12 cellular contexts compared by ENCODE assay signal in genomic region chr11:128207861-128208321, GRCh38.
DNase-seq lines count a peak whose midpoint lies in the region; ATAC-seq, FAIRE-seq and TF ChIP-seq lines count a peak whose summit lies in the region.
"Had no signal": no experiment of that assay in that cellular context is flagged by ENCODE, and none has a peak within 500 bp of the region (broad histone marks: within the 10 kb centered on the region; RNA-seq: fewer than 3 reads in every experiment).

No MANE protein-coding gene starts in this region.

- H3K27ac ChIP-seq in endothelial cell of umbilical vein (ENCODE audit: insufficient read depth, low read depth, low read length): peak overlapping the region; percentile 97
- H3K27ac ChIP-seq in mesodermal cell (ENCODE audit: low read depth, low read length, severe bottlenecking): peak overlapping the region; percentile 16
- H3K27ac ChIP-seq in transverse colon: no peak overlapping the region

- POLR2A ChIA-PET in endothelial cell of umbilical vein (lab: Charles Lee): interaction anchor here (1.0 kb wide), 1 partner anchor 128 kb away, joined by 3 read pairs; no protein-coding TSS in a partner anchor

- H3K36me3 ChIP-seq in MG63 (no peaks in the 10 kb centered on the region), endothelial cell of umbilical vein (ENCODE audit: control insufficient read depth in 2 of 2, extremely low read depth in 1 of 2, insufficient read depth in 2 of 2, low read length in 2 of 2) (no peaks in the 10 kb centered on the region), mesodermal cell (ENCODE audit: control insufficient read depth, insufficient read depth, low read length) (no peaks in the 10 kb centered on the region), transverse colon (no peaks in the 10 kb centered on the region)

- H3K27me3 ChIP-seq in MG63 (no peaks in the 10 kb centered on the region), endothelial cell of umbilical vein (ENCODE audit: control insufficient read depth in 2 of 2, insufficient read depth in 2 of 2, low read length in 2 of 2) (no peaks in the 10 kb centered on the region), transverse colon (no peaks in the 10 kb centered on the region)

- no peak for TF ChIP-seq EP300 in transverse colon (IDR thresholded peaks at IDR 0.05; ENCODE audit: low read depth)

- BruUV-seq in endothelial cell of umbilical vein (replicated peaks; lab: Mats Ljungman, UMichigan): no TSS peak

- H3K9ac ChIP-seq in endothelial cell of umbilical vein (replicated peaks; ENCODE audit: extremely low read depth, insufficient read depth, low read length): peak overlapping the region; percentile 77

- 85 to 97% methylated on average over 2 of the region's 3 CpGs for WGBS in mesodermal cell (ENCODE audit: insufficient coverage in 2 of 2), 2 experiments
- WGBS in transverse colon (ENCODE audit: low coverage in 1 of 2), 2 donors: 85 to 89% methylated on average over 2 to 3 of the region's 3 CpGs

- dilution Hi-C loops in endothelial cell of umbilical vein (cut with MboI; ENCODE audit: extremely low pct_ligation_motif_present, low sequenced_read_pairs): no loop called here

- in situ Hi-C loops in transverse colon (cut with MboI; ENCODE audit: low pct_ligation_motif_present in 1 of 4, low pct_unique_long_range_greater_than_20kb in 1 of 4, low sequenced_read_pairs in 3 of 4): no loop called here

- H3K4me1 ChIP-seq in endothelial cell of umbilical vein (ENCODE audit: control insufficient read depth, extremely low read depth, insufficient read depth, low read length): peaks cover 49% of the 10 kb centered on the region
- H3K4me1 ChIP-seq in mesodermal cell (ENCODE audit: control insufficient read depth, insufficient read depth, low read length, poor library complexity, severe bottlenecking): peaks cover 27% of the 10 kb centered on the region
- peaks cover 0 to 10% (median 4%) of the 10 kb centered on the region in 4 donors for H3K4me1 ChIP-seq in transverse colon

- peak overlapping the region; percentile 58 for H3K4me2 ChIP-seq in endothelial cell of umbilical vein (ENCODE audit: insufficient read depth, low read length)

- H3K9me3 ChIP-seq in MG63 (peaks cover 4% of the 10 kb centered on the region), endothelial cell of umbilical vein (replicated peaks; ENCODE audit: control insufficient read depth, insufficient read depth, low read length) (no peaks in the 10 kb centered on the region), mesodermal cell (ENCODE audit: control insufficient read depth, low read length) (no peaks in the 10 kb centered on the region), transverse colon (no peaks in the 10 kb centered on the region)

- no peak for ATAC-seq in GM19467 (IDR thresholded peaks at IDR 0.05; ENCODE audit: unreplicated experiment)

- no peaks in the 10 kb centered on the region for H3K79me2 ChIP-seq in endothelial cell of umbilical vein (ENCODE audit: control insufficient read depth, insufficient read depth, low read length)

- TF ChIP-seq CTCF in AG09319 (IDR thresholded peaks at IDR 0.05; ENCODE audit: low read depth, low read length) (no peak), endothelial cell of umbilical vein (IDR thresholded peaks at IDR 0.05; ENCODE audit: extremely low read depth in 1 of 2, insufficient read depth in 1 of 2, low read depth in 1 of 2, low read length in 2 of 2) (no peak), transverse colon (IDR thresholded peaks at IDR 0.05) (no peak)

- peak; percentile 29 for TF ChIP-seq POLR2A in endothelial cell of umbilical vein (IDR thresholded peaks at IDR 0.05; ENCODE audit: low read depth, low read length)
- no peak for TF ChIP-seq POLR2A in transverse colon (IDR thresholded peaks at IDR 0.05)

- H4K20me1 ChIP-seq in endothelial cell of umbilical vein (replicated peaks; ENCODE audit: control insufficient read depth, extremely low read depth, insufficient read depth, low read length): no peaks in the 10 kb centered on the region

- CTCF ChIA-PET in endothelial cell of umbilical vein (lab: Charles Lee): interaction anchor here (1.1 to 2.2 kb wide), 7 partner anchors 13 to 497 kb away, joined by 3 to 14 read pairs (median 6); no protein-coding TSS in a partner anchor

- intact Hi-C loops in endothelial cell of umbilical vein (cut with micrococcal nuclease) (loop anchor here (1.0 to 2.0 kb wide), 12 partner anchors 13 to 497 kb away; no protein-coding TSS in a partner anchor), transverse colon (cut with DNase I; ENCODE audit: low total_unique reads) (no loop called here)

- FAIRE-seq in endothelial cell of umbilical vein (lab: Jason Lieb, UNC): peak; percentile 62

- H2AFZ ChIP-seq in endothelial cell of umbilical vein (ENCODE audit: low read depth, low read length): no peak overlapping the region

- no peak overlapping the region for H3K4me3 ChIP-seq in MG63
- H3K4me3 ChIP-seq in endothelial cell of umbilical vein (replicated peaks in 1 of 3; ENCODE audit: insufficient read depth in 1 of 3, low read depth in 1 of 3, low read length in 3 of 3): no peak overlapping the region
- H3K4me3 ChIP-seq in mesodermal cell (ENCODE audit: extremely low read depth, insufficient read depth, low read length, poor library complexity, severe bottlenecking): no peak overlapping the region
- H3K4me3 ChIP-seq in transverse colon: no peak overlapping the region

- H3K9me1 ChIP-seq in endothelial cell of umbilical vein (replicated peaks; ENCODE audit: control insufficient read depth, extremely low read depth, insufficient read depth, low read length): no peaks in the 10 kb centered on the region

- DNase-seq in AG09319 (ENCODE audit: extremely low read depth, low read depth): peak; percentile 49
- peak; percentile 47 for DNase-seq in MG63
- DNase-seq in endothelial cell of umbilical vein (ENCODE audit: low read depth, low spot score): peak; percentile 88
- no peak for DNase-seq in NCI-H524 treated with DMSO at 0.1 percent for 48 hours (lab: John Stamatoyannopoulos, UW)
- no peak for DNase-seq in transverse colon
- DNase-seq in MV-4-11 (lab: John Stamatoyannopoulos, UW): no peak
- DNase-seq: DMS153, endodermal cell, naive B cell, NCI-H774 had no signal

TF ChIP-seq in endothelial cell of umbilical vein, 7 proteins besides CTCF, POLR2A, EP300 and RAD21:
- TF ChIP-seq EZH2 (IDR thresholded peaks at IDR 0.05; ENCODE audit: borderline replicate concordance, low read depth, low read length, severe bottlenecking) (no peak), GATA2 (IDR thresholded peaks at IDR 0.05; ENCODE audit: insufficient read depth, insufficient read length, low read depth, low read length) (peak; percentile 19), FOS (IDR thresholded peaks at IDR 0.05; ENCODE audit: borderline replicate concordance, insufficient read depth, low read length) (peak; percentile 79), JUN (IDR thresholded peaks at IDR 0.05; ENCODE audit: borderline replicate concordance, insufficient read depth, insufficient read length, low read depth) (peak; percentile 84)

Comparison
In these comparisons a context has a peak if more than half of its experiments do, and no peak if none do; other contexts are left out.
1. DNase-seq: peak in AG09319 (single experiment), MG63 (single experiment) and endothelial cell of umbilical vein (single experiment); none in NCI-H524 treated with DMSO at 0.1 percent for 48 hours (single experiment), transverse colon (single experiment) and MV-4-11 (single experiment).
2. H3K27ac ChIP-seq: peak in endothelial cell of umbilical vein (single experiment) and mesodermal cell (single experiment); none in transverse colon (0 of 4).